25 cellular contexts compared by ENCODE assay signal in the genomic region with DNA sequence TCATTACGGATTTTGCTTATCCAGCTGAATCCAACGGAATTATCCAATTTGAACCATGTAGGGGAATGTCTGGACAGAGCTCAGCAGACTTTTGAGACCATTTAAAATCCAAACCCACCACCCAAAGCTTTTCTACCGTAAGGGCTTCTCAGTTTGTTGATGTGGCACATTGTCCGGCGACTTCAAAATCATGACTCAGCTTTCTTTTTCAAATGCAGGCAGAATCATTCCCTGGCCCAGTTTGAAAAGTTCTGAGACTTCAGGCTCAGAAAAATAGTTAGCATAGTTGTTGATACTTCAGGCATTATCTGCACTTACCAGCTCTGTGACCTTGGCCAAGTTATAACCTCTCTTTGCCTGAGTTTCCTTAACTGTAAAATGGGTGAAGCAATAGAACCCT.
"Had no signal": no experiment of that assay in that cellular context is flagged by ENCODE, and none has a peak within 500 bp of the region (broad histone marks: within the 10 kb centered on the region; RNA-seq: fewer than 3 reads in every experiment).

No MANE protein-coding gene starts in this region.

- H3K27ac Mint-ChIP-seq: effector memory CD8-positive, alpha-beta T cell; immature natural killer cell; mesothelial cell of epicardium; naive B cell; natural killer cell treated with Interleukin-12 subunit alpha and Interleukin-12 subunit beta and Interleukin-15 and Interleukin-18, amount 100 ng/mL, for 72 hours; stimulated activated memory B cell treated with anti-CD40 and anti-IgM and Interleukin-4, amounts not matched to agents 10 μg/mL and 1 μg/mL and 100 μg/mL, for 72 hours; type B pancreatic cell had no signal

- H3K4me3 ChIP-seq: lung, mucosa of descending colon, prostate gland, right atrium auricular region, testis, tibial artery had no signal

- H3K36me3 ChIP-seq: prostate gland, right atrium auricular region, tibial artery had no signal

- H3K4me3 Mint-ChIP-seq: effector memory CD8-positive, alpha-beta T cell; immature natural killer cell; mesothelial cell of epicardium; naive B cell; natural killer cell treated with Interleukin-12 subunit alpha and Interleukin-12 subunit beta and Interleukin-15 and Interleukin-18, amount 100 ng/mL, for 72 hours; neural crest cell; stimulated activated memory B cell treated with anti-CD40 and anti-IgM and Interleukin-4, amounts not matched to agents 10 μg/mL and 1 μg/mL and 100 μg/mL, for 72 hours; type B pancreatic cell had no signal

- DNase-seq: cortex of kidney; effector memory CD8-positive, alpha-beta T cell; hypothalamus; immature natural killer cell; islet precursor cell; kidney glomerular epithelial cell; left colon; left ventricle myocardium superior; mesenchymal stem cell; mucosa of descending colon; naive B cell; stimulated activated CD4-positive, alpha-beta T cell treated with anti-CD3 and anti-CD28 coated beads, Interleukin-4, amount 100 ng/mL, for 4 hours; stimulated activated naive CD8-positive, alpha-beta T cell treated with anti-CD3 and anti-CD28 coated beads, Interleukin-15, Interleukin-2, amounts not matched to agents 100 U/mL and 50 U/mL, for 24 hours; substantia nigra; testis; tibial artery had no signal

- H3K4me1 ChIP-seq: prostate gland, right atrium auricular region, testis, tibial artery had no signal

- H3K9me3 Mint-ChIP-seq: type B pancreatic cell had no signal

- H3K4me1 Mint-ChIP-seq: immature natural killer cell; mesothelial cell of epicardium; naive B cell; neural crest cell; stimulated activated memory B cell treated with anti-CD40 and anti-IgM and Interleukin-4, amounts not matched to agents 10 μg/mL and 1 μg/mL and 100 μg/mL, for 72 hours had no signal

- H3K27me3 ChIP-seq: right atrium auricular region, testis, tibial artery had no signal

- H3K9me3 ChIP-seq: mucosa of descending colon, prostate gland, right atrium auricular region, testis, tibial artery had no signal

- H3K27me3 Mint-ChIP-seq: effector memory CD8-positive, alpha-beta T cell; naive B cell; stimulated activated memory B cell treated with anti-CD40 and anti-IgM and Interleukin-4, amounts not matched to agents 10 μg/mL and 1 μg/mL and 100 μg/mL, for 72 hours had no signal

- ATAC-seq: effector memory CD8-positive, alpha-beta T cell; left colon; left ventricle myocardium superior; mucosa of descending colon; natural killer cell treated with Interleukin-12 subunit alpha and Interleukin-12 subunit beta and Interleukin-15 and Interleukin-18, amount 100 ng/mL, for 72 hours; sciatic nerve; stimulated activated memory B cell treated with anti-CD40 and anti-IgM and Interleukin-4, amounts not matched to agents 10 μg/mL and 1 μg/mL and 100 μg/mL, for 72 hours; stimulated activated naive CD8-positive, alpha-beta T cell treated with anti-CD3 and anti-CD28 coated beads, Interleukin-15, Interleukin-2, amounts not matched to agents 100 U/mL and 50 U/mL, for 24 hours had no signal

- H3K27ac ChIP-seq: prostate gland, right atrium auricular region, testis, tibial artery had no signal

- H3K36me3 Mint-ChIP-seq: immature natural killer cell; mesothelial cell of epicardium; naive B cell; natural killer cell treated with Interleukin-12 subunit alpha and Interleukin-12 subunit beta and Interleukin-15 and Interleukin-18, amount 100 ng/mL, for 72 hours; stimulated activated memory B cell treated with anti-CD40 and anti-IgM and Interleukin-4, amounts not matched to agents 10 μg/mL and 1 μg/mL and 100 μg/mL, for 72 hours; type B pancreatic cell had no signal
